Comparison of ENCODE assay signal across 17 cellular contexts in the genomic region with DNA sequence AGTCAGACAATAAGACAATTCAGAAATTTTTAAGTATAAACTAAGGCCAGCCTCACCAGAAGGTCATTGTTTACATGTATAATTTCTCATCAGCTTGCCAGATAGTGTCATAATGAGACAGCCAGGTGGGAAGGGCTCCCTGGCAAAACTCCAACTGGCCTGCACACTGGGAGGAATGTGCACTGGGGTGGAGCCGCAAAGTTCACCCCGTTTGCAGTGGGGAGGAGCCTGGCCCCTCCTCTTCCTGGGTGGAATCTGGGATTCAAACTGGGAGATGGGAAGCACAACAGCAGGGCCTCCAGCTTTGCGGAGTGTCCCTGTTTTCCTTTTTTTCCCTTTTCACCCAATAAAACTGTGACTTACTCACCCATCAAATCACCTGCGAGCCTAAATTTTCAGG.
DNase-seq lines count a peak whose midpoint lies in the region; ATAC-seq, FAIRE-seq and TF ChIP-seq lines count a peak whose summit lies in the region.
"Had no signal": no experiment of that assay in that cellular context is flagged by ENCODE, and none has a peak within 500 bp of the region (broad histone marks: within the 10 kb centered on the region; RNA-seq: fewer than 3 reads in every experiment).

No MANE protein-coding gene starts in this region.

- TF ChIP-seq CTCF in RWPE1 (conservative IDR thresholded peaks at IDR 0.05; ENCODE audit: low read depth) (no peak), mucosa of descending colon (IDR thresholded peaks at IDR 0.05) (no peak)

- DNase-seq in DMS153 treated with DMSO at 0.1 percent for 48 hours (lab: John Stamatoyannopoulos, UW; ENCODE audit: unreplicated experiment) (peak; percentile 29), NCI-H1092 treated with DMSO at 0.1 percent for 48 hours (lab: John Stamatoyannopoulos, UW) (peak; percentile 49), RWPE1 (ENCODE audit: low spot score) (peak; percentile 14), mucosa of descending colon (peak in 2 of 3 donors; percentile 29 to 41), GM12891 (ENCODE audit: insufficient read length, low spot score) (no peak), AG08395 (ENCODE audit: low spot score) (no peak)
- no peak for DNase-seq in activated CD8-positive, alpha-beta memory T cell treated with anti-CD3 and anti-CD28 coated beads for 24 hours
- DNase-seq: BE2C; effector memory CD8-positive, alpha-beta T cell; left lung; T-helper 1 cell; thyroid gland had no signal

- H3K4me1 ChIP-seq in mucosa of descending colon (ENCODE audit: low read depth) = no peaks in the 10 kb centered on the region
- H3K4me1 ChIP-seq: BE2C, left lung, thyroid gland had no signal

- intact Hi-C loops in mucosa of descending colon (cut with DNase I, micrococcal nuclease) = no loop called here

- CTCF ChIA-PET in RWPE1 (lab: Yijun Ruan, JAX) = no interaction called here

- POLR2A ChIA-PET in RWPE1 (lab: Yijun Ruan, JAX; ENCODE audit: low non-redundant PET) = no interaction called here

- TF ChIP-seq POLR2A in GM12891 (IDR thresholded peaks at IDR 0.05; ENCODE audit: low read depth, low read length) = no peak

- no peak overlapping the region for H3K4me3 ChIP-seq in mucosa of descending colon
- H3K4me3 ChIP-seq: cardiac muscle cell, left lung, ovary, smooth muscle cell, thyroid gland had no signal

- ATAC-seq in mucosa of descending colon = no peak
- ATAC-seq: effector memory CD8-positive, alpha-beta T cell; left lung; stimulated activated memory B cell treated with anti-CD40 and anti-IgM and Interleukin-4, amounts not matched to agents 10 μg/mL and 1 μg/mL and 100 μg/mL, for 72 hours had no signal

- no peak for FAIRE-seq in GM12891 (lab: Jason Lieb, UNC)
- FAIRE-seq: RCC 7860 had no signal

- no peaks in the 10 kb centered on the region for H3K9me3 ChIP-seq in mucosa of descending colon
- H3K9me3 ChIP-seq: BE2C, left lung, ovary, thyroid gland had no signal

- no peaks in the 10 kb centered on the region for H3K36me3 ChIP-seq in mucosa of descending colon (ENCODE audit: low read depth)
- H3K36me3 ChIP-seq: BE2C, cardiac muscle cell, left lung, ovary, thyroid gland had no signal

- H3K27ac ChIP-seq in RWPE1 = no peak overlapping the region
- H3K27ac ChIP-seq: cardiac muscle cell, left lung, ovary, thyroid gland had no signal

TF ChIP-seq in GM12891, 5 proteins besides CTCF, POLR2A, EP300 and RAD21:
- TF ChIP-seq PAX5 (IDR thresholded peaks at IDR 0.05; ENCODE audit: insufficient read depth, low read length, severe bottlenecking) (no peak), SPI1 (IDR thresholded peaks at IDR 0.05; ENCODE audit: low read depth, low read length) (no peak), POLR2AphosphoS5 (IDR thresholded peaks at IDR 0.05; ENCODE audit: low read depth, low read length) (no peak), POU2F2 (IDR thresholded peaks at IDR 0.05; ENCODE audit: low read depth, low read length) (no peak), TAF1 (IDR thresholded peaks at IDR 0.05; ENCODE audit: low read depth, low read length) (no peak)

Comparison
In these comparisons a context has a peak if more than half of its experiments do, and no peak if none do; other contexts are left out.
1. DNase-seq: peak in DMS153 treated with DMSO at 0.1 percent for 48 hours (single experiment), NCI-H1092 treated with DMSO at 0.1 percent for 48 hours (single experiment), RWPE1 (single experiment) and mucosa of descending colon (2 of 3); none in GM12891 (single experiment), activated CD8-positive, alpha-beta memory T cell treated with anti-CD3 and anti-CD28 coated beads for 24 hours (single experiment) and AG08395 (single experiment).